Comparison of ENCODE assay signal across 11 cellular contexts in the genomic region with DNA sequence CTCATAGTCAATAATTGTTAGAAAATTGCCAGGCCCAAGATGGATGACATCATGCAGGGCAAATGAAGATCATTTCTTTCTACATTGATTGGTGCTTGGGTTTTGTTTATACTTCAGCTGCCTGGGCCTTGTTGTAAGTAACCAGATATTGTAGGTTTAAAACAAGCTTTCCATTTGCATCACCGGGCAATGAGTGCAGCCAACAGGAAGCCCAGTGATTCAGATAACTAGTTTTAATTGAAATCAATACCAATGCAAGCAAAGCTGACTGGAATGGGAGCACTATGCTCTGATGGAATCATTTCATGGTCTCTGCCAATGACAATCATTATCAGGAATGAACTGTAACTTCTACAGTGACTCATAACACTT.
DNase-seq lines count a peak whose midpoint lies in the region; ATAC-seq lines count a peak whose summit lies in the region.
"Had no signal": no experiment of that assay in that cellular context is flagged by ENCODE, and none has a peak within 500 bp of the region (broad histone marks: within the 10 kb centered on the region; RNA-seq: fewer than 3 reads in every experiment).

No MANE protein-coding gene starts in this region.

- H3K4me3 Mint-ChIP-seq in activated naive CD8-positive, alpha-beta T cell treated with anti-CD3 and anti-CD28 coated beads, Interleukin-2, amount 50 U/mL, for 24 hours = no peak overlapping the region
- H3K4me3 Mint-ChIP-seq in activated naive CD8-positive, alpha-beta T cell treated with anti-CD3 and anti-CD28 coated beads for 36 hours = no peak overlapping the region
- H3K4me3 Mint-ChIP-seq in stimulated activated naive CD8-positive, alpha-beta T cell treated with anti-CD3 and anti-CD28 coated beads, Interleukin-15, amount 100 ng/mL, for 72 hours = no peak overlapping the region
- H3K4me3 Mint-ChIP-seq: CD8-positive, alpha-beta T cell had no signal

- peaks cover 32% of the 10 kb centered on the region for H3K4me1 Mint-ChIP-seq in activated naive CD8-positive, alpha-beta T cell treated with anti-CD3 and anti-CD28 coated beads, Interleukin-2, amount 50 U/mL, for 24 hours
- peaks cover 8% of the 10 kb centered on the region for H3K4me1 Mint-ChIP-seq in activated naive CD8-positive, alpha-beta T cell treated with anti-CD3 and anti-CD28 coated beads for 36 hours
- peaks cover 17% of the 10 kb centered on the region for H3K4me1 Mint-ChIP-seq in stimulated activated naive CD8-positive, alpha-beta T cell treated with anti-CD3 and anti-CD28 coated beads, Interleukin-15, amount 100 ng/mL, for 72 hours

- H3K9me3 Mint-ChIP-seq in activated naive CD8-positive, alpha-beta T cell treated with anti-CD3 and anti-CD28 coated beads, Interleukin-2, amount 50 U/mL, for 24 hours = no peaks in the 10 kb centered on the region
- H3K9me3 Mint-ChIP-seq in activated naive CD8-positive, alpha-beta T cell treated with anti-CD3 and anti-CD28 coated beads for 36 hours = no peaks in the 10 kb centered on the region
- H3K9me3 Mint-ChIP-seq in stimulated activated naive CD8-positive, alpha-beta T cell treated with anti-CD3 and anti-CD28 coated beads, Interleukin-15, amount 100 ng/mL, for 72 hours = no peaks in the 10 kb centered on the region
- H3K9me3 Mint-ChIP-seq: CD8-positive, alpha-beta T cell had no signal

- no peak for ATAC-seq in activated naive CD8-positive, alpha-beta T cell treated with anti-CD3 and anti-CD28 coated beads, Interleukin-2, amount 50 U/mL, for 24 hours
- peak; percentile 63 for ATAC-seq in stimulated activated naive CD8-positive, alpha-beta T cell treated with anti-CD3 and anti-CD28 coated beads, Interleukin-15, amount 100 ng/mL, for 72 hours
- ATAC-seq in GM21576 (IDR thresholded peaks at IDR 0.05; ENCODE audit: unreplicated experiment) (no peak), GM21515 (IDR thresholded peaks at IDR 0.05; ENCODE audit: unreplicated experiment) (no peak)
- ATAC-seq: CD8-positive, alpha-beta T cell had no signal

- DNase-seq in activated naive CD8-positive, alpha-beta T cell treated with anti-CD3 and anti-CD28 coated beads, Interleukin-2, amount 50 U/mL, for 24 hours = no peak
- no peak for DNase-seq in activated naive CD8-positive, alpha-beta T cell treated with anti-CD3 and anti-CD28 coated beads for 36 hours
- DNase-seq in NCI-H748 treated with DMSO at 0.1 percent for 48 hours (lab: John Stamatoyannopoulos, UW) = peak; percentile 95
- DNase-seq in fibroblast of peridontal ligament (ENCODE audit: extremely low read depth) = peak; percentile 99
- no peak for DNase-seq in stimulated activated naive CD8-positive, alpha-beta T cell treated with anti-CD3 and anti-CD28 coated beads, Interleukin-15, amount 100 ng/mL, for 72 hours
- DNase-seq in nucleus accumbens (lab: John Stamatoyannopoulos, UW) = no peak
- DNase-seq: CD8-positive, alpha-beta T cell; kidney; SHP77 had no signal

- H3K36me3 Mint-ChIP-seq in activated naive CD8-positive, alpha-beta T cell treated with anti-CD3 and anti-CD28 coated beads, Interleukin-2, amount 50 U/mL, for 24 hours (ENCODE audit: low read depth) = no peaks in the 10 kb centered on the region
- H3K36me3 Mint-ChIP-seq in activated naive CD8-positive, alpha-beta T cell treated with anti-CD3 and anti-CD28 coated beads for 36 hours = no peaks in the 10 kb centered on the region
- H3K36me3 Mint-ChIP-seq: CD8-positive, alpha-beta T cell had no signal

- no peaks in the 10 kb centered on the region for H3K27me3 Mint-ChIP-seq in activated naive CD8-positive, alpha-beta T cell treated with anti-CD3 and anti-CD28 coated beads, Interleukin-2, amount 50 U/mL, for 24 hours
- no peaks in the 10 kb centered on the region for H3K27me3 Mint-ChIP-seq in activated naive CD8-positive, alpha-beta T cell treated with anti-CD3 and anti-CD28 coated beads for 36 hours
- no peaks in the 10 kb centered on the region for H3K27me3 Mint-ChIP-seq in stimulated activated naive CD8-positive, alpha-beta T cell treated with anti-CD3 and anti-CD28 coated beads, Interleukin-15, amount 100 ng/mL, for 72 hours

- H3K27ac Mint-ChIP-seq in activated naive CD8-positive, alpha-beta T cell treated with anti-CD3 and anti-CD28 coated beads, Interleukin-2, amount 50 U/mL, for 24 hours = peak overlapping the region; percentile 63
- H3K27ac Mint-ChIP-seq in activated naive CD8-positive, alpha-beta T cell treated with anti-CD3 and anti-CD28 coated beads for 36 hours = no peak overlapping the region
- peak overlapping the region in 1 of 2 donors; percentile 72 for H3K27ac Mint-ChIP-seq in stimulated activated naive CD8-positive, alpha-beta T cell treated with anti-CD3 and anti-CD28 coated beads, Interleukin-15, amount 100 ng/mL, for 72 hours
- H3K27ac Mint-ChIP-seq: CD8-positive, alpha-beta T cell had no signal

Comparison
In these comparisons a context has a peak if more than half of its experiments do, and no peak if none do; other contexts are left out.
1. DNase-seq: peak in NCI-H748 treated with DMSO at 0.1 percent for 48 hours (single experiment) and fibroblast of peridontal ligament (single experiment); none in activated naive CD8-positive, alpha-beta T cell treated with anti-CD3 and anti-CD28 coated beads, Interleukin-2, amount 50 U/mL, for 24 hours (single experiment), activated naive CD8-positive, alpha-beta T cell treated with anti-CD3 and anti-CD28 coated beads for 36 hours (single experiment), stimulated activated naive CD8-positive, alpha-beta T cell treated with anti-CD3 and anti-CD28 coated beads, Interleukin-15, amount 100 ng/mL, for 72 hours (0 of 2) and nucleus accumbens (0 of 56).